In the genomic region with DNA sequence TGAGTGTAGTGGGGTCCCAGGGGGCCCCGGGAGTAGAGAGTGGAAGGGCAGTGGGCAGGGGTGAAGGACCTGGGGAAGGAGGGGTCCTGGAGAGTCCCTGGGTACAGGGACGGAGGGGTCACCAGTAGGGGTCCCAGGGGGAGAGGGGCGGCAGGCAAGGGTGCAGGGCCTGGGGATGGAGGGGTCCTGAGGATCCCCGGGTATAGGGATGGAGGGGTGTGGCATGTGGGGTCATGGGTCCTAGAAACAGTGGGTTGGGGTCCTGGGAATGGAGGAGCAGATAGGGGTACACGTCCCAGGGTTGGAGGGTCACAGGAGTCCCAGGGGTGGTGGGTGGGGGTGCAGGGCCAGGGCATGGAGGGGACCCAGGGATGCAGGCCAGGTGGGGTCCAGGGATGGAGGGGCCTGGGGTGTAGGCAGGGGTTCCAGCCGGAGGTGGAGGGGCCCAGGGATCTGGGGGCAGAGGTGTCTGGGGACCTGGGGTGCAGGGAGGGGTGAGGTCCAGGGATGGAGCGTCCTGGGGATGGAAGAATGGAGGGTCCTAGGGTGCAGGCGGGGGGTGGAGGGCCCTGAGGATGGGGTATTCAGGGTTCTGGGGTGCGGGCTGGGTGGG, we compare ENCODE assay signal across 8 cellular contexts. TPM values are rescaled to one million over a fixed set of nuclear protein-coding genes. Genes with fewer than 3 reads are reported as not detected.
A peak's percentile ranks its signal among the peaks of the same experiment; 100 is the strongest.
DNase-seq lines count a peak whose midpoint lies in the region; ATAC-seq and TF ChIP-seq lines count a peak whose summit lies in the region.

No MANE protein-coding gene starts in this region.

- peak in 3 of 8 donors; percentile 2 to 24 (median 7) for ATAC-seq in heart right ventricle
- peak; percentile 52 for ATAC-seq in stimulated activated naive CD8-positive, alpha-beta T cell treated with anti-CD3 and anti-CD28 coated beads, Interleukin-15, amount 100 ng/mL, for 72 hours
- no peak for ATAC-seq in GM18520 (IDR thresholded peaks at IDR 0.05; ENCODE audit: unreplicated experiment)

- TF ChIP-seq CTCF in HL-60 (IDR thresholded peaks at IDR 0.05; ENCODE audit: insufficient read depth, low read length) (no peak), heart right ventricle (IDR thresholded peaks at IDR 0.05) (no peak)

- H3K36me3 ChIP-seq in heart right ventricle = no peaks in the 10 kb centered on the region

- DNase-seq in HL-60 (ENCODE audit: low read depth in 1 of 2, low spot score in 1 of 2) (no peak), heart right ventricle (no peak), H4 (ENCODE audit: low spot score) (no peak), NCI-H1417 treated with DMSO at 0.1 percent for 48 hours (lab: John Stamatoyannopoulos, UW) (no peak)
- DNase-seq in stimulated activated naive CD8-positive, alpha-beta T cell treated with anti-CD3 and anti-CD28 coated beads, Interleukin-15, amount 100 ng/mL, for 72 hours = no peak
- DNase-seq in stimulated activated CD4-positive, alpha-beta T cell treated with anti-CD3 and anti-CD28 coated beads, Interleukin-1b, Interleukin-23, amount 100 ng/mL, for 48 hours = no peak

- H3K4me3 ChIP-seq in HL-60 (replicated peaks; ENCODE audit: insufficient read depth, low read length) (peak overlapping the region; percentile 76), heart right ventricle (peak overlapping the region in 7 of 10 donors; percentile 52 to 66 (median 63))

- no peak overlapping the region for H3K27ac Mint-ChIP-seq in activated naive CD8-positive, alpha-beta T cell
- peak overlapping the region in 1 of 2 donors; percentile 49 for H3K27ac Mint-ChIP-seq in stimulated activated naive CD8-positive, alpha-beta T cell treated with anti-CD3 and anti-CD28 coated beads, Interleukin-15, amount 100 ng/mL, for 72 hours

- H3K4me3 Mint-ChIP-seq in activated naive CD8-positive, alpha-beta T cell = peak overlapping the region; percentile 10
- peak overlapping the region; percentile 82 to 88 for H3K4me3 Mint-ChIP-seq in stimulated activated naive CD8-positive, alpha-beta T cell treated with anti-CD3 and anti-CD28 coated beads, Interleukin-15, amount 100 ng/mL, for 72 hours

- intact Hi-C loops in heart right ventricle (cut with DNase I) = no loop called here

- H3K27ac ChIP-seq in HL-60 (replicated peaks) = no peak overlapping the region
- H3K27ac ChIP-seq in heart right ventricle = peak overlapping the region in 2 of 10 donors; percentile 64

- H3K9me3 ChIP-seq in heart right ventricle = no peaks in the 10 kb centered on the region

- H3K4me1 Mint-ChIP-seq in activated naive CD8-positive, alpha-beta T cell (ENCODE audit: low read depth) = peaks cover 11% of the 10 kb centered on the region
- peaks cover 56% of the 10 kb centered on the region for H3K4me1 Mint-ChIP-seq in stimulated activated naive CD8-positive, alpha-beta T cell treated with anti-CD3 and anti-CD28 coated beads, Interleukin-15, amount 100 ng/mL, for 72 hours

- H3K27me3 ChIP-seq in HL-60 (ENCODE audit: insufficient read depth, poor library complexity, severe bottlenecking) (no peaks in the 10 kb centered on the region), heart right ventricle (no peaks in the 10 kb centered on the region)

- H3K36me3 Mint-ChIP-seq in activated naive CD8-positive, alpha-beta T cell = no peaks in the 10 kb centered on the region

- H3K27me3 Mint-ChIP-seq in activated naive CD8-positive, alpha-beta T cell = no peaks in the 10 kb centered on the region
- no peaks in the 10 kb centered on the region for H3K27me3 Mint-ChIP-seq in stimulated activated naive CD8-positive, alpha-beta T cell treated with anti-CD3 and anti-CD28 coated beads, Interleukin-15, amount 100 ng/mL, for 72 hours

- WGBS in heart right ventricle, 2 donors = 82 to 87% methylated on average over 9 of the region's 9 CpGs

- peaks cover 4 to 17% (median 8%) of the 10 kb centered on the region in 9 donors for H3K4me1 ChIP-seq in heart right ventricle

- H3K9me3 Mint-ChIP-seq in activated naive CD8-positive, alpha-beta T cell (ENCODE audit: low read depth) = no peaks in the 10 kb centered on the region
- H3K9me3 Mint-ChIP-seq in stimulated activated naive CD8-positive, alpha-beta T cell treated with anti-CD3 and anti-CD28 coated beads, Interleukin-15, amount 100 ng/mL, for 72 hours = no peaks in the 10 kb centered on the region

RNA-seq across cellular contexts. Expression of gene BTBD2, which starts 1.3 kb away (rescaled TPM):
- 10 to 100 TPM; 45.1 to 70.4 (median 56.6) TPM for total RNA-seq in heart right ventricle
- 10 to 100 TPM; 42.8 to 55.2 TPM for polyA plus RNA-seq in heart right ventricle
- 37.6 and 40.1 TPM in 2 replicates for total RNA-seq in H4 (2014; rRNA removed; shearing (Covaris generic))

RNA-seq across cellular contexts. Expression of gene MKNK2, which starts 36.9 kb away (rescaled TPM):
- 100 to 1,000 TPM; 107 to 260 (median 144) TPM for total RNA-seq in heart right ventricle
- polyA plus RNA-seq in heart right ventricle = 100 to 1,000 TPM; 144 to 189 TPM
- 33.9 and 49.6 TPM in 2 replicates for total RNA-seq in H4 (2014; rRNA removed; shearing (Covaris generic))
